In the genomic region with DNA sequence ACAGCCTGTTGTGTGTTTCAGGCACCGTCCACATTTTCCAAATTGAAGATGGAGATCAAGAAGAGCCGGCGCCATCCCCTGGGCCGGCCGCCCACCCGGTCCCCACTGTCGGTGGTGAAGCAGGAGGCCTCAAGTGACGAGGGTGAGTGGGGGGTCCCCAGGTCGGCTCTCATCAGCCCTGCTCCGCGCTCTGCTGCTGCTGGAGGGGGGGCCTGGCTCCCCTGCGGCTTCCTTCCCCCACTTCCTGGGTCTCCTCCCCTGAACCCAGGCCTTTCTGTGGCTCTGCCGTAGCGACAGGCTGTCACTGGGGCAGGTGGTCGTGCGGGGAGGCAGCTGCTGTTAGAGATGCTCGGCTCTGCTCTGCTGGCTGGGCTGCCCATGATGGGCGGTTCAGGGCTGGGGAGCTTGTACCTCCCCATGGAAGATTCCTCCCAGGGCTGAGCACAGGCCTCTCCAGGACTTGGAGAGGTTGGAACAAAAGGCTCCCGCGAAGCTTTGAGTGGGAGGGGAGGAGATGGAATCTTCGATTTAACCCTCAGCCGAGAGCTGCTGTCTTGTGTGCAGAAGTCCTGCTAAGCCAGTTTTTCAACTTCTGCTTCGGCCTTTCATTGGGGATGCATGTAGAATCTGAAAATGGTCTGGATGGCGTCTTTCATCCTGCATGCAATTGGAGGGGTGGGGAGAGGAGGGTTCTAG, we compare ENCODE assay signal across 11 cellular contexts.
A peak's percentile ranks its signal among the peaks of the same experiment; 100 is the strongest.
DNase-seq lines count a peak whose midpoint lies in the region; ATAC-seq, FAIRE-seq and TF ChIP-seq lines count a peak whose summit lies in the region.
"Had no signal": no experiment of that assay in that cellular context is flagged by ENCODE, and none has a peak within 500 bp of the region (broad histone marks: within the 10 kb centered on the region; RNA-seq: fewer than 3 reads in every experiment).

No MANE protein-coding gene starts in this region.

- no peaks in the 10 kb centered on the region for H3K9me3 ChIP-seq in smooth muscle cell (replicated peaks; ENCODE audit: low read depth)
- H3K9me3 ChIP-seq: transverse colon had no signal

- peaks cover 30% of the 10 kb centered on the region for H3K4me1 ChIP-seq in smooth muscle cell (ENCODE audit: low read depth)

- no peaks in the 10 kb centered on the region for H3F3A ChIP-seq in smooth muscle cell (ENCODE audit: low read depth)

- no peak for ATAC-seq in GM21576 (IDR thresholded peaks at IDR 0.05; ENCODE audit: unreplicated experiment)

- FAIRE-seq in bronchial epithelial cell (lab: Jason Lieb, UNC): no peak

- H3K79me2 ChIP-seq in smooth muscle cell (ENCODE audit: low read depth): no peaks in the 10 kb centered on the region

- 62% methylated on average over 24 of the region's 24 CpGs for WGBS in smooth muscle cell (ENCODE audit: low lambda C conversion rate)

- TF ChIP-seq CTCF in bronchial epithelial cell (IDR thresholded peaks at IDR 0.05; ENCODE audit: insufficient read depth, low read length, severe bottlenecking) (no peak), smooth muscle cell (IDR thresholded peaks at IDR 0.05; ENCODE audit: borderline replicate concordance, insufficient read depth, poor library complexity, severe bottlenecking) (no peak)

- no peak overlapping the region for H2AFZ ChIP-seq in smooth muscle cell (ENCODE audit: low read depth)

- H3K36me3 ChIP-seq in bronchial epithelial cell (ENCODE audit: control insufficient read depth, insufficient read depth, low read length): peaks cover 26% of the 10 kb centered on the region
- no peaks in the 10 kb centered on the region for H3K36me3 ChIP-seq in smooth muscle cell (ENCODE audit: low read depth)

- peaks cover 27% of the 10 kb centered on the region for H4K20me1 ChIP-seq in smooth muscle cell (ENCODE audit: low read depth)

- no peak overlapping the region for H3K4me3 ChIP-seq in bronchial epithelial cell (ENCODE audit: low read depth, low read length)
- H3K4me3 ChIP-seq in smooth muscle cell: no peak overlapping the region
- H3K4me3 ChIP-seq: transverse colon had no signal

- peak overlapping the region; percentile 68 for H3K27ac ChIP-seq in smooth muscle cell (ENCODE audit: low read depth)

- H3K4me2 ChIP-seq in smooth muscle cell: no peak overlapping the region

- H3K9ac ChIP-seq in smooth muscle cell (ENCODE audit: low read depth): peak overlapping the region; percentile 43

- H3K27me3 ChIP-seq in bronchial epithelial cell (ENCODE audit: control insufficient read depth, insufficient read depth, low read length): no peaks in the 10 kb centered on the region
- no peaks in the 10 kb centered on the region for H3K27me3 ChIP-seq in smooth muscle cell (ENCODE audit: low read depth)
- H3K27me3 ChIP-seq: transverse colon had no signal

- DNase-seq in NCI-H2029 (lab: John Stamatoyannopoulos, UW) (peak; percentile 24), NCI-H2029 treated with DMSO at 0.1 percent for 48 hours (lab: John Stamatoyannopoulos, UW) (no peak), NCI-H128 (lab: John Stamatoyannopoulos, UW; ENCODE audit: unreplicated experiment) (peak; percentile 57), bronchial epithelial cell (ENCODE audit: low read depth) (peak; percentile 11), smooth muscle cell (lab: John Stamatoyannopoulos, UW; ENCODE audit: unreplicated experiment) (no peak), cortex of kidney (lab: John Stamatoyannopoulos, UW) (no peak)
- no peak for DNase-seq in effector CD8-positive, alpha-beta T cell (lab: John Stamatoyannopoulos, UW)
- DNase-seq: activated CD4-positive, alpha-beta T cell treated with anti-CD3 and anti-CD28 coated beads, Interleukin-2, amount 10 ng/mL, durations not matched to agents 24 days and 14 days; effector CD4-positive, alpha-beta T cell; transverse colon had no signal

Comparison
In these comparisons a context has a peak if more than half of its experiments do, and no peak if none do; other contexts are left out.
1. DNase-seq: peak in NCI-H2029 (single experiment), NCI-H128 (single experiment) and bronchial epithelial cell (single experiment); none in NCI-H2029 treated with DMSO at 0.1 percent for 48 hours (single experiment), smooth muscle cell (single experiment), effector CD8-positive, alpha-beta T cell (single experiment) and cortex of kidney (single experiment).